ENCODE assay signal across 10 cellular contexts in genomic region chr13:112067121-112067741, GRCh38. TPM values are rescaled to one million over a fixed set of nuclear protein-coding genes. Genes with fewer than 3 reads are reported as not detected.
DNase-seq lines count a peak whose midpoint lies in the region; ATAC-seq and TF ChIP-seq lines count a peak whose summit lies in the region.
"Had no signal": no experiment of that assay in that cellular context is flagged by ENCODE, and none has a peak within 500 bp of the region (broad histone marks: within the 10 kb centered on the region; RNA-seq: fewer than 3 reads in every experiment).

SOX1 (plus strand) TSS chr13:112067149; CDS start chr13:112067659, 510 bp downstream.

- CTCF ChIA-PET in activated CD8-positive, alpha-beta memory T cell treated with anti-CD3 and anti-CD28 coated beads, Interleukin-2, amount 10 ng/mL, durations not matched to agents 7 days and 5 days (lab: Charles Lee) = no interaction called here
- CTCF ChIA-PET in WTC11 (lab: Charles Lee) = interaction anchor here (1.1 to 2.3 kb wide), 3 partner anchors 11 to 376 kb away, joined by 3 to 11 read pairs (median 4); no protein-coding TSS in a partner anchor

- TF ChIP-seq CTCF in WTC11 (IDR thresholded peaks at IDR 0.05) = no peak

- no peaks in the 10 kb centered on the region for H3K4me1 Mint-ChIP-seq in activated CD8-positive, alpha-beta memory T cell treated with anti-CD3 and anti-CD28 coated beads, Interleukin-2, amount 10 ng/mL, durations not matched to agents 7 days and 5 days
- H3K4me1 Mint-ChIP-seq in WTC11 = peaks cover 52% of the 10 kb centered on the region

- H3K9me3 ChIP-seq in subcutaneous abdominal adipose tissue (ENCODE audit: control insufficient read depth in 5 of 5, low read length in 5 of 5) = no peaks in the 10 kb centered on the region

- H3K36me3 ChIP-seq in subcutaneous abdominal adipose tissue (ENCODE audit: control insufficient read depth in 5 of 5, insufficient read depth in 5 of 5, low read length in 5 of 5) = no peaks in the 10 kb centered on the region

- H3K36me3 Mint-ChIP-seq in activated CD8-positive, alpha-beta memory T cell treated with anti-CD3 and anti-CD28 coated beads, Interleukin-2, amount 10 ng/mL, durations not matched to agents 7 days and 5 days = peaks cover 14% of the 10 kb centered on the region
- no peaks in the 10 kb centered on the region for H3K36me3 Mint-ChIP-seq in WTC11

- H3K27ac ChIP-seq in layer of hippocampus (ENCODE audit: low read depth, low read length) = peak within 1 kb of the TSS; percentile 57
- H3K27ac ChIP-seq in subcutaneous abdominal adipose tissue (ENCODE audit: low read depth, low read length) = no peak within 1 kb of the TSS
- H3K27ac ChIP-seq: C4-2B had no signal

- H3K9me3 Mint-ChIP-seq in activated CD8-positive, alpha-beta memory T cell treated with anti-CD3 and anti-CD28 coated beads, Interleukin-2, amount 10 ng/mL, durations not matched to agents 7 days and 5 days (ENCODE audit: low read depth) = no peaks in the 10 kb centered on the region
- no peaks in the 10 kb centered on the region for H3K9me3 Mint-ChIP-seq in WTC11

- DNase-seq in activated CD8-positive, alpha-beta memory T cell treated with anti-CD3 and anti-CD28 coated beads, Interleukin-2, amount 10 ng/mL, durations not matched to agents 7 days and 5 days = no peak
- no peak for DNase-seq in activated CD8-positive, alpha-beta memory T cell treated with anti-CD3 and anti-CD28 coated beads, Interleukin-2, amount 50 U/mL, for 4 hours
- peak; percentile 68 for DNase-seq in WTC11 (ENCODE audit: low spot score)

- H3K4me1 ChIP-seq in subcutaneous abdominal adipose tissue (ENCODE audit: control insufficient read depth in 5 of 5, insufficient read depth in 5 of 5, low read length in 5 of 5) = peaks cover 0 to 23% (median 9%) of the 10 kb centered on the region in 5 donors

- H3K27ac Mint-ChIP-seq in activated CD8-positive, alpha-beta memory T cell treated with anti-CD3 and anti-CD28 coated beads, Interleukin-2, amount 10 ng/mL, durations not matched to agents 7 days and 5 days = peak within 1 kb of the TSS; percentile 53
- no peak within 1 kb of the TSS for H3K27ac Mint-ChIP-seq in WTC11

- peaks cover 70% of the 10 kb centered on the region for H3K27me3 Mint-ChIP-seq in activated CD8-positive, alpha-beta memory T cell treated with anti-CD3 and anti-CD28 coated beads, Interleukin-2, amount 10 ng/mL, durations not matched to agents 7 days and 5 days
- peaks cover 85% of the 10 kb centered on the region for H3K27me3 Mint-ChIP-seq in WTC11 (ENCODE audit: low read depth)

- no peak within 1 kb of the TSS for H3K4me3 Mint-ChIP-seq in activated CD8-positive, alpha-beta memory T cell treated with anti-CD3 and anti-CD28 coated beads, Interleukin-2, amount 10 ng/mL, durations not matched to agents 7 days and 5 days
- peak within 1 kb of the TSS; percentile 67 for H3K4me3 Mint-ChIP-seq in WTC11

- H3K27me3 ChIP-seq in layer of hippocampus (ENCODE audit: control insufficient read depth, insufficient read depth, low read length) (peaks cover 32% of the 10 kb centered on the region), subcutaneous abdominal adipose tissue (ENCODE audit: control insufficient read depth in 5 of 5, insufficient read depth in 4 of 5, low read length in 5 of 5) (peaks cover 41 to 68% (median 64%) of the 10 kb centered on the region in 5 donors)

- ATAC-seq in activated CD8-positive, alpha-beta memory T cell treated with anti-CD3 and anti-CD28 coated beads, Interleukin-2, amount 10 ng/mL, durations not matched to agents 7 days and 5 days = no peak
- ATAC-seq in WTC11 (peak; percentile 17), HG03460 (IDR thresholded peaks at IDR 0.05; ENCODE audit: unreplicated experiment) (no peak), HG02870 (IDR thresholded peaks at IDR 0.05; ENCODE audit: unreplicated experiment) (no peak), GM18861 (IDR thresholded peaks at IDR 0.05; ENCODE audit: unreplicated experiment) (no peak)

- H3K4me3 ChIP-seq in subcutaneous abdominal adipose tissue (ENCODE audit: low read depth in 1 of 5, low read length in 5 of 5) = peak within 1 kb of the TSS in 4 of 5 donors; percentile 32 to 45 (median 40)

- no peak within 1 kb of the TSS for H3K9ac ChIP-seq in subcutaneous abdominal adipose tissue (ENCODE audit: low read length in 5 of 5)

- POLR2A ChIA-PET in WTC11 (lab: Charles Lee) = no interaction called here

TF ChIP-seq in WTC11, 78 proteins besides CTCF, POLR2A, EP300 and RAD21:
- TF ChIP-seq ZNF219 (CRISPR knock-in tag; IDR thresholded peaks at IDR 0.05; ENCODE audit: borderline replicate concordance) (no peak), ZNF423 (CRISPR knock-in tag; IDR thresholded peaks at IDR 0.05) (no peak), SP1 (CRISPR knock-in tag; conservative IDR thresholded peaks at IDR 0.05) (0 out of 2 replicates have a peak, but pooled peaks have one; percentile 22), ZNF232 (CRISPR knock-in tag; IDR thresholded peaks at IDR 0.05) (no peak), MYBL2 (CRISPR knock-in tag; IDR thresholded peaks at IDR 0.05) (0 out of 2 replicates have a peak, but pooled peaks have one; percentile 36), ZNF317 (CRISPR knock-in tag; IDR thresholded peaks at IDR 0.05; ENCODE audit: borderline replicate concordance, low read depth) (no peak)
- TF ChIP-seq, protein P1, sequence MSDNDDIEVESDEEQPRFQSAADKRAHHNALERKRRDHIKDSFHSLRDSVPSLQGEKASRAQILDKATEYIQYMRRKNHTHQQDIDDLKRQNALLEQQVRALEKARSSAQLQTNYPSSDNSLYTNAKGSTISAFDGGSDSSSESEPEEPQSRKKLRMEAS (CRISPR knock-in tag; IDR thresholded peaks at IDR 0.05) = peak; percentile 43; the same call in 1 of the 2 replicates

RNA-seq across cellular contexts. Expression of gene SOX1, which starts in this region (rescaled TPM):
- not detected for total RNA-seq in activated CD8-positive, alpha-beta memory T cell treated with anti-CD3 and anti-CD28 coated beads, Interleukin-2, amount 10 ng/mL, durations not matched to agents 7 days and 5 days
- total RNA-seq in WTC11 (2021) = 0.15 to 0.25 TPM (median 0.18 TPM) in 3 replicates
- total RNA-seq: SK-MEL-5 had no signal

Comparison
In these comparisons a context has a peak if more than half of its experiments do, and no peak if none do; other contexts are left out.
1. Peak in DNase-seq and ATAC-seq in WTC11; RNA of the gene not detected or under 1 TPM.